17 cellular contexts compared by ENCODE assay signal in genomic region chr3:56813656-56813965, GRCh38. TPM values are rescaled to one million over a fixed set of nuclear protein-coding genes. Genes with fewer than 3 reads are reported as not detected.
DNase-seq lines count a peak whose midpoint lies in the region; ATAC-seq and TF ChIP-seq lines count a peak whose summit lies in the region.
"Had no signal": no experiment of that assay in that cellular context is flagged by ENCODE, and none has a peak within 500 bp of the region (broad histone marks: within the 10 kb centered on the region; RNA-seq: fewer than 3 reads in every experiment).

No MANE protein-coding gene starts in this region.

- CTCF ChIA-PET in CD8-positive, alpha-beta T cell (lab: Charles Lee): interaction anchor here (0.6 to 3.1 kb wide), 7 partner anchors 10 to 160 kb away, joined by 3 to 12 read pairs (median 3); partner anchors contain the start of gene ARHGEF3

- H3K36me3 Mint-ChIP-seq in CD8-positive, alpha-beta T cell: no peaks in the 10 kb centered on the region
- H3K36me3 Mint-ChIP-seq in effector memory CD8-positive, alpha-beta T cell (ENCODE audit: insufficient read depth): no peaks in the 10 kb centered on the region
- H3K36me3 Mint-ChIP-seq: IgD-negative memory B cell had no signal

- H3K9me3 ChIP-seq in CD8-positive, alpha-beta T cell (ENCODE audit: low read length): no peaks in the 10 kb centered on the region
- H3K9me3 ChIP-seq in RWPE2 (ENCODE audit: severe bottlenecking) (no peaks in the 10 kb centered on the region), right cardiac atrium (ENCODE audit: control insufficient read depth, low read length) (no peaks in the 10 kb centered on the region)
- H3K9me3 ChIP-seq: colonic mucosa, esophagus muscularis mucosa, heart right ventricle, vagina had no signal

- intact Hi-C loops in CD8-positive, alpha-beta T cell (cut with DNase I, micrococcal nuclease): loop anchor here in 1 of 2 experiments (2.0 kb wide), 1 partner anchor 13 kb away; no protein-coding TSS in a partner anchor
- intact Hi-C loops in right cardiac atrium (cut with DNase I): no loop called here

- H3K27ac Mint-ChIP-seq in CD8-positive, alpha-beta T cell: peak overlapping the region; percentile 53
- peak overlapping the region; percentile 84 to 91 for H3K27ac Mint-ChIP-seq in effector memory CD8-positive, alpha-beta T cell
- H3K27ac Mint-ChIP-seq: IgD-negative memory B cell had no signal

- POLR2A ChIA-PET in CD8-positive, alpha-beta T cell (lab: Charles Lee): interaction anchor here (0.7 to 2.5 kb wide), 6 partner anchors 10 to 103 kb away, joined by 3 to 8 read pairs (median 3); partner anchors contain the start of gene ARHGEF3

- TF ChIP-seq CTCF in 22Rv1 (IDR thresholded peaks at IDR 0.05) (no peak), RWPE2 (IDR thresholded peaks at IDR 0.05; ENCODE audit: poor library complexity, severe bottlenecking) (no peak)
- no peak for TF ChIP-seq CTCF in CD8-positive, alpha-beta T cell (IDR thresholded peaks at IDR 0.05)

- no peaks in the 10 kb centered on the region for H3K27me3 ChIP-seq in CD8-positive, alpha-beta T cell (ENCODE audit: insufficient read depth, low read length)
- H3K27me3 ChIP-seq in RWPE2 (ENCODE audit: insufficient read depth, poor library complexity, severe bottlenecking) (no peaks in the 10 kb centered on the region), right cardiac atrium (ENCODE audit: control insufficient read depth, insufficient read depth) (no peaks in the 10 kb centered on the region)
- H3K27me3 ChIP-seq: colonic mucosa, esophagus muscularis mucosa, vagina had no signal

- H3K4me1 ChIP-seq in CD8-positive, alpha-beta T cell (ENCODE audit: insufficient read depth, low read length): peaks cover 39% of the 10 kb centered on the region
- H3K4me1 ChIP-seq in RWPE2 (ENCODE audit: insufficient read depth, poor library complexity, severe bottlenecking): peaks cover 17% of the 10 kb centered on the region
- peaks cover 2% of the 10 kb centered on the region for H3K4me1 ChIP-seq in right cardiac atrium (ENCODE audit: control insufficient read depth, insufficient read depth, low read length)
- H3K4me1 ChIP-seq: colonic mucosa had no signal

- no peak for ATAC-seq in CD8-positive, alpha-beta T cell
- ATAC-seq in RWPE2 (ENCODE audit: low read depth) (no peak), GM18909 (IDR thresholded peaks at IDR 0.05; ENCODE audit: poor library complexity, unreplicated experiment) (no peak), right cardiac atrium (no peak)
- peak; percentile 17 for ATAC-seq in effector memory CD8-positive, alpha-beta T cell (replicated peaks)
- ATAC-seq: heart right ventricle had no signal

- H3K9me3 Mint-ChIP-seq in CD8-positive, alpha-beta T cell: no peaks in the 10 kb centered on the region
- no peaks in the 10 kb centered on the region for H3K9me3 Mint-ChIP-seq in effector memory CD8-positive, alpha-beta T cell
- H3K9me3 Mint-ChIP-seq: IgD-negative memory B cell had no signal

- no peaks in the 10 kb centered on the region for H3K36me3 ChIP-seq in CD8-positive, alpha-beta T cell (ENCODE audit: insufficient read depth, low read length)
- H3K36me3 ChIP-seq in RWPE2 (ENCODE audit: low read depth): no peaks in the 10 kb centered on the region
- H3K36me3 ChIP-seq: colonic mucosa, esophagus muscularis mucosa, heart right ventricle, vagina had no signal

- H3K4me1 Mint-ChIP-seq in CD8-positive, alpha-beta T cell (ENCODE audit: low read depth): peaks cover 74% of the 10 kb centered on the region
- H3K4me1 Mint-ChIP-seq in effector memory CD8-positive, alpha-beta T cell (ENCODE audit: low read depth in 2 of 2): peaks cover 45 to 61% of the 10 kb centered on the region in 2 donors

- H3K4me3 Mint-ChIP-seq in CD8-positive, alpha-beta T cell: no peak overlapping the region
- H3K4me3 Mint-ChIP-seq in effector memory CD8-positive, alpha-beta T cell: peak overlapping the region in 1 of 2 donors; percentile 58

- peak overlapping the region; percentile 70 for H3K27ac ChIP-seq in 22Rv1
- no peak overlapping the region for H3K27ac ChIP-seq in CD8-positive, alpha-beta T cell (ENCODE audit: low read depth, low read length)
- peak overlapping the region; percentile 63 for H3K27ac ChIP-seq in RWPE2 (ENCODE audit: poor library complexity, severe bottlenecking)
- no peak overlapping the region for H3K27ac ChIP-seq in right cardiac atrium (ENCODE audit: low read length)
- H3K27ac ChIP-seq: C4-2B, colonic mucosa, esophagus muscularis mucosa, vagina had no signal

- no peak for DNase-seq in CD8-positive, alpha-beta T cell
- no peak for DNase-seq in RWPE2 (ENCODE audit: low spot score)
- no peak for DNase-seq in effector memory CD8-positive, alpha-beta T cell
- DNase-seq in NCI-H187 treated with DMSO at 0.1 percent for 48 hours (lab: John Stamatoyannopoulos, UW): no peak
- no peak for DNase-seq in HuH-7.5 (ENCODE audit: low spot score)
- DNase-seq in right cardiac atrium: no peak
- DNase-seq: colonic mucosa; heart right ventricle; NCI-H1105 treated with DMSO at 0.1 percent for 48 hours; NCI-H526; stimulated activated CD4-positive, alpha-beta T cell treated with anti-CD3 and anti-CD28 coated beads, Interleukin-2, amount 100 ng/mL, for 24 hours had no signal

- no peaks in the 10 kb centered on the region for H3K27me3 Mint-ChIP-seq in CD8-positive, alpha-beta T cell (ENCODE audit: low read depth)
- no peaks in the 10 kb centered on the region for H3K27me3 Mint-ChIP-seq in effector memory CD8-positive, alpha-beta T cell
- H3K27me3 Mint-ChIP-seq: IgD-negative memory B cell had no signal

- H3K4me3 ChIP-seq in CD8-positive, alpha-beta T cell (ENCODE audit: low read depth, low read length): no peak overlapping the region
- no peak overlapping the region for H3K4me3 ChIP-seq in RWPE2 (ENCODE audit: severe bottlenecking)
- no peak overlapping the region for H3K4me3 ChIP-seq in right cardiac atrium (ENCODE audit: low read length)
- H3K4me3 ChIP-seq: colonic mucosa, esophagus muscularis mucosa, heart right ventricle, vagina had no signal

- WGBS in right cardiac atrium: 0% methylated on average over 1 of the region's 1 CpG

RNA-seq across cellular contexts. Expression of gene ARHGEF3, which starts 11.9 kb away (rescaled TPM):
- total RNA-seq in CD8-positive, alpha-beta T cell: 10 to 100 TPM; 38.8 to 39.9 TPM
- total RNA-seq in right cardiac atrium: 10 to 100 TPM; 10.0 to 11.4 (median 11.2) TPM
- 5.9 TPM for polyA plus RNA-seq in right cardiac atrium

Comparison
In these comparisons a context has a peak if more than half of its experiments do, and no peak if none do; other contexts are left out.
1. H3K27ac ChIP-seq: peak in 22Rv1 (single experiment) and RWPE2 (single experiment); none in CD8-positive, alpha-beta T cell (single experiment) and right cardiac atrium (single experiment).